In genomic region chr22:42056757-42057511, GRCh38 we compare ENCODE assay signal across 21 cellular contexts. TPM values are rescaled to one million over a fixed set of nuclear protein-coding genes. Genes with fewer than 3 reads are reported as not detected.
"Had no signal": no experiment of that assay in that cellular context is flagged by ENCODE, and none has a peak within 500 bp of the region (broad histone marks: within the 10 kb centered on the region; RNA-seq: fewer than 3 reads in every experiment).

No MANE protein-coding gene starts in this region.

- H3K27ac ChIP-seq: dorsolateral prefrontal cortex, lower lobe of right lung, pancreas, suprapubic skin, transverse colon, vagina had no signal

- H3K4me1 ChIP-seq: lower lobe of right lung, pancreas, suprapubic skin, transverse colon, vagina had no signal

- H3K4me2 ChIP-seq: smooth muscle cell had no signal

- ATAC-seq: left ventricle myocardium superior; lower lobe of right lung; natural killer cell; pancreas; sciatic nerve; stimulated activated naive CD8-positive, alpha-beta T cell treated with anti-CD3 and anti-CD28 coated beads, Interleukin-15, amount 100 ng/mL, for 72 hours had no signal

- H3K9me3 ChIP-seq: pancreas, vagina had no signal

- H3K27me3 ChIP-seq: dorsolateral prefrontal cortex, pancreas, suprapubic skin, transverse colon, vagina had no signal

- DNase-seq: dorsolateral prefrontal cortex; effector CD4-positive, alpha-beta T cell; left ventricle myocardium superior; lower lobe of right lung; natural killer cell; occipital lobe; stimulated activated CD4-positive, alpha-beta T cell treated with anti-CD3 and anti-CD28 coated beads, Interleukin-12 subunit alpha, Interleukin-12 subunit beta, amount 100 ng/mL, for 4 hours; stimulated activated CD4-positive, alpha-beta T cell treated with anti-CD3 and anti-CD28 coated beads, Interleukin-1b, Interleukin-23, amount 100 ng/mL, for 48 hours; stimulated activated CD4-positive, alpha-beta T cell treated with anti-CD3 and anti-CD28 coated beads, Interleukin-4, amount 100 ng/mL, for 1 hour; stimulated activated CD8-positive, alpha-beta memory T cell treated with anti-CD3 and anti-CD28 coated beads, Interleukin-4, amount 100 ng/mL, for 48 hours; stimulated activated naive CD4-positive, alpha-beta T cell; stimulated activated naive CD8-positive, alpha-beta T cell treated with anti-CD3 and anti-CD28 coated beads, Interleukin-15, amount 100 ng/mL, for 72 hours; transverse colon had no signal

- FAIRE-seq: frontal cortex, keratinocyte, pancreas had no signal

- H3K4me3 ChIP-seq: dorsolateral prefrontal cortex, lower lobe of right lung, pancreas, smooth muscle cell, suprapubic skin, transverse colon, vagina had no signal

RNA-seq across cellular contexts. Expression of gene WBP2NL, which starts 58.3 kb away (rescaled TPM):
- total RNA-seq: smooth muscle cell had no signal
- polyA plus RNA-seq: neural cell had no signal
